Comparison of ENCODE assay signal across 1 cellular context in the genomic region with DNA sequence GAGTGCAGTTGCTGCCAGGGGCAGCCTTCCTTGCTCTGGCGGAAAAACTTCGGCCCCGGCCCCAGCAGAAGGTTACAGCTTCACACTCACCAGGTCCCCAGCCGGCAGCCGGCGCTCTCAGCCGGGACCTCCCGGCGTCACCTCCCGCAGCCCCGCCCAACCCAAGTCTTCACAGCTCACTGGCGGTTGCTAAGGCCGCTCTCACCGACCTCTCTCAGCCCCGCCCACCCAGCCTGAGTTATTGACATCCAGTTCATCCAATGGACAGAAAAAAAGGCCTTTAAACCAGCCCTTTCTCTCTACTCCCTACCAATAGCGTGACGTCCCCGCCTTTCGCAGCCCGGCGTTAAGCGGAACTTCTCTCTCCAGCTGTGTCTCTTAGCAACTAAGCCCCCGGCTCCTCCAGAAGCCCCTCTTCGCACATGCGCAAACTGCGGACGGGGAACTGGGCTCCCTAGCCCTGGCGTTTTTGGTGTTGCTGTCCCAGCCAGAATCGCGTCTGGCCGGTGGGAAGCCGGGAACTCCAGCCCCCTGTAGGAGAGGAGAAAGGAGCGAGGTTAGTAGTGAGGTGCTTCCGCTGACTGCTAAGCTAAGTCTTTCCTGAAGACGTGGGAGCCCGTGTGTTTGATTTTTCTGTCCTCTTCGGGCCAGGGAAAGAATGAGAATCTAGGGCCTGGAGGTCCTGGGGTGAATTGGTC.
TF ChIP-seq lines count a peak whose summit lies in the region.

A gene (plus strand): TSS at position 376 of the 698 bp plus-strand sequence. CDS start 9,189 bp downstream, outside the sequence.

TF ChIP-seq in HepG2, 621 proteins besides CTCF, POLR2A, EP300 and RAD21 (continued from another document and continues in another):
- TF ChIP-seq, protein P1, sequence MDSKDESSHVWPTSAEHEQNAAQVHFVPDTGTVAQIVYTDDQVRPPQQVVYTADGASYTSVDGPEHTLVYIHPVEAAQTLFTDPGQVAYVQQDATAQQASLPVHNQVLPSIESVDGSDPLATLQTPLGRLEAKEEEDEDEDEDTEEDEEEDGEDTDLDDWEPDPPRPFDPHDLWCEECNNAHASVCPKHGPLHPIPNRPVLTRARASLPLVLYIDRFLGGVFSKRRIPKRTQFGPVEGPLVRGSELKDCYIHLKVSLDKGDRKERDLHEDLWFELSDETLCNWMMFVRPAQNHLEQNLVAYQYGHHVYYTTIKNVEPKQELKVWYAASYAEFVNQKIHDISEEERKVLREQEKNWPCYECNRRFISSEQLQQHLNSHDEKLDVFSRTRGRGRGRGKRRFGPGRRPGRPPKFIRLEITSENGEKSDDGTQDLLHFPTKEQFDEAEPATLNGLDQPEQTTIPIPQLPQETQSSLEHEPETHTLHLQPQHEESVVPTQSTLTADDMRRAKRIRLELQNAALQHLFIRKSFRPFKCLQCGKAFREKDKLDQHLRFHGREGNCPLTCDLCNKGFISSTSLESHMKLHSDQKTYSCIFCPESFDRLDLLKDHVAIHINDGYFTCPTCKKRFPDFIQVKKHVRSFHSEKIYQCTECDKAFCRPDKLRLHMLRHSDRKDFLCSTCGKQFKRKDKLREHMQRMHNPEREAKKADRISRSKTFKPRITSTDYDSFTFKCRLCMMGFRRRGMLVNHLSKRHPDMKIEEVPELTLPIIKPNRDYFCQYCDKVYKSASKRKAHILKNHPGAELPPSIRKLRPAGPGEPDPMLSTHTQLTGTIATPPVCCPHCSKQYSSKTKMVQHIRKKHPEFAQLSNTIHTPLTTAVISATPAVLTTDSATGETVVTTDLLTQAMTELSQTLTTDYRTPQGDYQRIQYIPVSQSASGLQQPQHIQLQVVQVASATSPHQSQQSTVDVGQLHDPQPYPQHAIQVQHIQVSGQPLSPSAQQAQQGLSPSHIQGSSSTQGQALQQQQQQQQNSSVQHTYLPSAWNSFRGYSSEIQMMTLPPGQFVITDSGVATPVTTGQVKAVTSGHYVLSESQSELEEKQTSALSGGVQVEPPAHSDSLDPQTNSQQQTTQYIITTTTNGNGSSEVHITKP (CRISPR knock-in tag; IDR thresholded peaks at IDR 0.05; ENCODE audit: low read depth) = no peak
- TF ChIP-seq, protein P2, sequence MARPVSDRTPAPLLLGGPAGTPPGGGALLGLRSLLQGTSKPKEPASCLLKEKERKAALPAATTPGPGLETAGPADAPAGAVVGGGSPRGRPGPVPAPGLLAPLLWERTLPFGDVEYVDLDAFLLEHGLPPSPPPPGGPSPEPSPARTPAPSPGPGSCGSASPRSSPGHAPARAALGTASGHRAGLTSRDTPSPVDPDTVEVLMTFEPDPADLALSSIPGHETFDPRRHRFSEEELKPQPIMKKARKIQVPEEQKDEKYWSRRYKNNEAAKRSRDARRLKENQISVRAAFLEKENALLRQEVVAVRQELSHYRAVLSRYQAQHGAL (CRISPR knock-in tag; IDR thresholded peaks at IDR 0.05; ENCODE audit: not compliant biosample characterization) = no peak
- TF ChIP-seq JDP2 (CRISPR knock-in tag; IDR thresholded peaks at IDR 0.05; ENCODE audit: borderline replicate concordance) (no peak), SALL2 (CRISPR knock-in tag; IDR thresholded peaks at IDR 0.05) (no peak), KLF13 (CRISPR knock-in tag; IDR thresholded peaks at IDR 0.05) (no peak), RBAK (CRISPR knock-in tag; IDR thresholded peaks at IDR 0.05) (no peak), KLF9 (CRISPR knock-in tag; IDR thresholded peaks at IDR 0.05; ENCODE audit: low read depth) (no peak), NFATC3 (CRISPR knock-in tag; IDR thresholded peaks at IDR 0.05) (no peak; the same call in 1 of the 2 replicates), MXI1 (IDR thresholded peaks at IDR 0.05; ENCODE audit: borderline replicate concordance, low read depth, low read length) (peak; percentile 46; the same call in 2 of the 3 replicates), RBFOX2 (IDR thresholded peaks at IDR 0.05; ENCODE audit: low read depth, low read length) (no peak), SIX4 (CRISPR knock-in tag; IDR thresholded peaks at IDR 0.05) (no peak), TCF7L2 (IDR thresholded peaks at IDR 0.05; ENCODE audit: low read depth, low read length) (no peak), ZSCAN30 (CRISPR knock-in tag; IDR thresholded peaks at IDR 0.05) (no peak), GATAD1 (CRISPR knock-in tag; IDR thresholded peaks at IDR 0.05) (no peak; the same call in 1 of the 2 replicates), HDAC6 (IDR thresholded peaks at IDR 0.05; ENCODE audit: low read depth, low read length) (no peak)
- TF ChIP-seq, protein P3, sequence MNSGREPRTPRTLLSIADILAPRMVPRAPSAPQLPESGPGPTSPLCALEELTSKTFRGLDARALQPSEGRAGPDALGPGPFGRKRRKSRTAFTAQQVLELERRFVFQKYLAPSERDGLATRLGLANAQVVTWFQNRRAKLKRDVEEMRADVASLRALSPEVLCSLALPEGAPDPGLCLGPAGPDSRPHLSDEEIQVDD (CRISPR knock-in tag; IDR thresholded peaks at IDR 0.05; ENCODE audit: borderline replicate concordance) = no peak
- TF ChIP-seq, protein P4, sequence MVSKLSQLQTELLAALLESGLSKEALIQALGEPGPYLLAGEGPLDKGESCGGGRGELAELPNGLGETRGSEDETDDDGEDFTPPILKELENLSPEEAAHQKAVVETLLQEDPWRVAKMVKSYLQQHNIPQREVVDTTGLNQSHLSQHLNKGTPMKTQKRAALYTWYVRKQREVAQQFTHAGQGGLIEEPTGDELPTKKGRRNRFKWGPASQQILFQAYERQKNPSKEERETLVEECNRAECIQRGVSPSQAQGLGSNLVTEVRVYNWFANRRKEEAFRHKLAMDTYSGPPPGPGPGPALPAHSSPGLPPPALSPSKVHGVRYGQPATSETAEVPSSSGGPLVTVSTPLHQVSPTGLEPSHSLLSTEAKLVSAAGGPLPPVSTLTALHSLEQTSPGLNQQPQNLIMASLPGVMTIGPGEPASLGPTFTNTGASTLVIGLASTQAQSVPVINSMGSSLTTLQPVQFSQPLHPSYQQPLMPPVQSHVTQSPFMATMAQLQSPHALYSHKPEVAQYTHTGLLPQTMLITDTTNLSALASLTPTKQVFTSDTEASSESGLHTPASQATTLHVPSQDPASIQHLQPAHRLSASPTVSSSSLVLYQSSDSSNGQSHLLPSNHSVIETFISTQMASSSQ (IDR thresholded peaks at IDR 0.05; ENCODE audit: low read depth) = no peak
- TF ChIP-seq, protein P4 (CRISPR knock-in tag; IDR thresholded peaks at IDR 0.05; ENCODE audit: borderline replicate concordance) = no peak; the same call in 1 of the 2 replicates
- TF ChIP-seq, protein P5, sequence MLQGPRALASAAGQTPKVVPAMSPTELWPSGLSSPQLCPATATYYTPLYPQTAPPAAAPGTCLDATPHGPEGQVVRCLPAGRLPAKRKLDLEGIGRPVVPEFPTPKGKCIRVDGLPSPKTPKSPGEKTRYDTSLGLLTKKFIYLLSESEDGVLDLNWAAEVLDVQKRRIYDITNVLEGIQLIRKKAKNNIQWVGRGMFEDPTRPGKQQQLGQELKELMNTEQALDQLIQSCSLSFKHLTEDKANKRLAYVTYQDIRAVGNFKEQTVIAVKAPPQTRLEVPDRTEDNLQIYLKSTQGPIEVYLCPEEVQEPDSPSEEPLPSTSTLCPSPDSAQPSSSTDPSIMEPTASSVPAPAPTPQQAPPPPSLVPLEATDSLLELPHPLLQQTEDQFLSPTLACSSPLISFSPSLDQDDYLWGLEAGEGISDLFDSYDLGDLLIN (CRISPR knock-in tag; IDR thresholded peaks at IDR 0.05; ENCODE audit: borderline replicate concordance) = no peak
- TF ChIP-seq, protein P6, sequence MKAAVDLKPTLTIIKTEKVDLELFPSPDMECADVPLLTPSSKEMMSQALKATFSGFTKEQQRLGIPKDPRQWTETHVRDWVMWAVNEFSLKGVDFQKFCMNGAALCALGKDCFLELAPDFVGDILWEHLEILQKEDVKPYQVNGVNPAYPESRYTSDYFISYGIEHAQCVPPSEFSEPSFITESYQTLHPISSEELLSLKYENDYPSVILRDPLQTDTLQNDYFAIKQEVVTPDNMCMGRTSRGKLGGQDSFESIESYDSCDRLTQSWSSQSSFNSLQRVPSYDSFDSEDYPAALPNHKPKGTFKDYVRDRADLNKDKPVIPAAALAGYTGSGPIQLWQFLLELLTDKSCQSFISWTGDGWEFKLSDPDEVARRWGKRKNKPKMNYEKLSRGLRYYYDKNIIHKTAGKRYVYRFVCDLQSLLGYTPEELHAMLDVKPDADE (CRISPR knock-in tag; IDR thresholded peaks at IDR 0.05) = no peak
- TF ChIP-seq, protein P7, sequence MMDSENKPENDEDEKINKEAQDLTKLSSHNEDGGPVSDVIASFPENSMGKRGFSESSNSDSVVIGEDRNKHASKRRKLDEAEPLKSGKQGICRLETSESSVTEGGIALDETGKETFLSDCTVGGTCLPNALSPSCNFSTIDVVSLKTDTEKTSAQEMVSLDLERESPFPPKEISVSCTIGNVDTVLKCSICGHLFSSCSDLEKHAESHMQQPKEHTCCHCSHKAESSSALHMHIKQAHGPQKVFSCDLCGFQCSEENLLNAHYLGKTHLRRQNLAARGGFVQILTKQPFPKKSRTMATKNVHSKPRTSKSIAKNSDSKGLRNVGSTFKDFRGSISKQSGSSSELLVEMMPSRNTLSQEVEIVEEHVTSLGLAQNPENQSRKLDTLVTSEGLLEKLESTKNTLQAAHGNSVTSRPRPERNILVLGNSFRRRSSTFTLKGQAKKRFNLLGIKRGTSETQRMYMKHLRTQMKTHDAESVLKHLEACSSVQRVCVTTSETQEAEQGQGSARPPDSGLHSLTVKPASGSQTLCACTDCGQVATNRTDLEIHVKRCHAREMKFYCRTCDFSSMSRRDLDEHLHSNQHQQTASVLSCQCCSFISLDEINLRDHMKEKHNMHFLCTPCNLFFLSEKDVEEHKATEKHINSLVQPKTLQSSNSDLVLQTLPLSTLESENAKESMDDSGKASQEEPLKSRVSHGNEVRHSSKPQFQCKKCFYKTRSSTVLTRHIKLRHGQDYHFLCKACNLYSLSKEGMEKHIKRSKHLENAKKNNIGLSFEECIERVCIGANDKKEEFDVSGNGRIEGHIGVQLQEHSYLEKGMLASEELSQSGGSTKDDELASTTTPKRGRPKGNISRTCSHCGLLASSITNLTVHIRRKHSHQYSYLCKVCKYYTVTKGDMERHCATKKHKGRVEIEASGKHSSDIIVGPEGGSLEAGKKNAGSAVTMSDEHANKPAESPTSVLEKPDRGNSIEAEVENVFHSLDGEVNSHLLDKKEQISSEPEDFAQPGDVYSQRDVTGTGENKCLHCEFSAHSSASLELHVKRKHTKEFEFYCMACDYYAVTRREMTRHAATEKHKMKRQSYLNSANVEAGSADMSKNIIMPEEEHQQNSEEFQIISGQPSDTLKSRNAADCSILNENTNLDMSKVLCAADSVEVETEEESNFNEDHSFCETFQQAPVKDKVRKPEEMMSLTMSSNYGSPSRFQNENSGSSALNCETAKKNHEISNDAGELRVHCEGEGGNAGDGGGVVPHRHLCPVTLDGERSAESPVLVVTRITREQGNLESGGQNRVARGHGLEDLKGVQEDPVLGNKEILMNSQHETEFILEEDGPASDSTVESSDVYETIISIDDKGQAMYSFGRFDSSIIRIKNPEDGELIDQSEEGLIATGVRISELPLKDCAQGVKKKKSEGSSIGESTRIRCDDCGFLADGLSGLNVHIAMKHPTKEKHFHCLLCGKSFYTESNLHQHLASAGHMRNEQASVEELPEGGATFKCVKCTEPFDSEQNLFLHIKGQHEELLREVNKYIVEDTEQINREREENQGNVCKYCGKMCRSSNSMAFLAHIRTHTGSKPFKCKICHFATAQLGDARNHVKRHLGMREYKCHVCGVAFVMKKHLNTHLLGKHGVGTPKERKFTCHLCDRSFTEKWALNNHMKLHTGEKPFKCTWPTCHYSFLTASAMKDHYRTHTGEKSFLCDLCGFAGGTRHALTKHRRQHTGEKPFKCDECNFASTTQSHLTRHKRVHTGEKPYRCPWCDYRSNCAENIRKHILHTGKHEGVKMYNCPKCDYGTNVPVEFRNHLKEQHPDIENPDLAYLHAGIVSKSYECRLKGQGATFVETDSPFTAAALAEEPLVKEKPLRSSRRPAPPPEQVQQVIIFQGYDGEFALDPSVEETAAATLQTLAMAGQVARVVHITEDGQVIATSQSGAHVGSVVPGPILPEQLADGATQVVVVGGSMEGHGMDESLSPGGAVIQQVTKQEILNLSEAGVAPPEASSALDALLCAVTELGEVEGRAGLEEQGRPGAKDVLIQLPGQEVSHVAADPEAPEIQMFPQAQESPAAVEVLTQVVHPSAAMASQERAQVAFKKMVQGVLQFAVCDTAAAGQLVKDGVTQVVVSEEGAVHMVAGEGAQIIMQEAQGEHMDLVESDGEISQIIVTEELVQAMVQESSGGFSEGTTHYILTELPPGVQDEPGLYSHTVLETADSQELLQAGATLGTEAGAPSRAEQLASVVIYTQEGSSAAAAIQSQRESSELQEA (CRISPR knock-in tag; IDR thresholded peaks at IDR 0.05; ENCODE audit: not compliant biosample characterization) = no peak
- TF ChIP-seq, protein P8, sequence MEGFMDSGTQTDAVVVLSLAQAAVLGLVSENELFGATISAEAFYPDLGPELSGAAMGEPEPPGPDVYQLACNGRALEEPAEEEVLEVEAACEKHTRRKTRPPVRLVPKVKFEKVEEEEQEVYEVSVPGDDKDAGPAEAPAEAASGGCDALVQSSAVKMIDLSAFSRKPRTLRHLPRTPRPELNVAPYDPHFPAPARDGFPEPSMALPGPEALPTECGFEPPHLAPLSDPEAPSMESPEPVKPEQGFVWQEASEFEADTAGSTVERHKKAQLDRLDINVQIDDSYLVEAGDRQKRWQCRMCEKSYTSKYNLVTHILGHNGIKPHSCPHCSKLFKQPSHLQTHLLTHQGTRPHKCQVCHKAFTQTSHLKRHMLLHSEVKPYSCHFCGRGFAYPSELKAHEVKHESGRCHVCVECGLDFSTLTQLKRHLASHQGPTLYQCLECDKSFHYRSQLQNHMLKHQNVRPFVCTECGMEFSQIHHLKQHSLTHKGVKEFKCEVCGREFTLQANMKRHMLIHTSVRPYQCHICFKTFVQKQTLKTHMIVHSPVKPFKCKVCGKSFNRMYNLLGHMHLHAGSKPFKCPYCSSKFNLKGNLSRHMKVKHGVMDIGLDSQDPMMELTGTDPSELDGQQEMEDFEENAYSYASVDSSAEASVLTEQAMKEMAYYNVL (CRISPR knock-in tag; IDR thresholded peaks at IDR 0.05; ENCODE audit: borderline replicate concordance) = no peak
- TF ChIP-seq, protein P9, sequence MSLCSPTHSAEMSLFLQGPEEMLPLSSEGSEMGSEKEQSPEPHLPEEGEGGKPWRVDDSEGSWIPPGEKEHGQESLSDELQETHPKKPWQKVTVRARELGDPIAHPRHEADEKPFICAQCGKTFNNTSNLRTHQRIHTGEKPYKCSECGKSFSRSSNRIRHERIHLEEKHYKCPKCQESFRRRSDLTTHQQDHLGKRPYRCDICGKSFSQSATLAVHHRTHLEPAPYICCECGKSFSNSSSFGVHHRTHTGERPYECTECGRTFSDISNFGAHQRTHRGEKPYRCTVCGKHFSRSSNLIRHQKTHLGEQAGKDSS (CRISPR knock-in tag; IDR thresholded peaks at IDR 0.05; ENCODE audit: borderline replicate concordance, low read depth) = no peak
- TF ChIP-seq, protein P10, sequence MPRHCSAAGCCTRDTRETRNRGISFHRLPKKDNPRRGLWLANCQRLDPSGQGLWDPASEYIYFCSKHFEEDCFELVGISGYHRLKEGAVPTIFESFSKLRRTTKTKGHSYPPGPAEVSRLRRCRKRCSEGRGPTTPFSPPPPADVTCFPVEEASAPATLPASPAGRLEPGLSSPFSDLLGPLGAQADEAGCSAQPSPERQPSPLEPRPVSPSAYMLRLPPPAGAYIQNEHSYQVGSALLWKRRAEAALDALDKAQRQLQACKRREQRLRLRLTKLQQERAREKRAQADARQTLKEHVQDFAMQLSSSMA (CRISPR knock-in tag; IDR thresholded peaks at IDR 0.05) = no peak
